ENCODE assay signal across 1 cellular context in genomic region chr15:62492900-62493299, GRCh38.
TF ChIP-seq lines count a peak whose summit lies in the region.

No MANE protein-coding gene starts in this region.

TF ChIP-seq in GM23338, 12 proteins besides CTCF, POLR2A, EP300 and RAD21 (continued from another document):
- TF ChIP-seq, protein P1, sequence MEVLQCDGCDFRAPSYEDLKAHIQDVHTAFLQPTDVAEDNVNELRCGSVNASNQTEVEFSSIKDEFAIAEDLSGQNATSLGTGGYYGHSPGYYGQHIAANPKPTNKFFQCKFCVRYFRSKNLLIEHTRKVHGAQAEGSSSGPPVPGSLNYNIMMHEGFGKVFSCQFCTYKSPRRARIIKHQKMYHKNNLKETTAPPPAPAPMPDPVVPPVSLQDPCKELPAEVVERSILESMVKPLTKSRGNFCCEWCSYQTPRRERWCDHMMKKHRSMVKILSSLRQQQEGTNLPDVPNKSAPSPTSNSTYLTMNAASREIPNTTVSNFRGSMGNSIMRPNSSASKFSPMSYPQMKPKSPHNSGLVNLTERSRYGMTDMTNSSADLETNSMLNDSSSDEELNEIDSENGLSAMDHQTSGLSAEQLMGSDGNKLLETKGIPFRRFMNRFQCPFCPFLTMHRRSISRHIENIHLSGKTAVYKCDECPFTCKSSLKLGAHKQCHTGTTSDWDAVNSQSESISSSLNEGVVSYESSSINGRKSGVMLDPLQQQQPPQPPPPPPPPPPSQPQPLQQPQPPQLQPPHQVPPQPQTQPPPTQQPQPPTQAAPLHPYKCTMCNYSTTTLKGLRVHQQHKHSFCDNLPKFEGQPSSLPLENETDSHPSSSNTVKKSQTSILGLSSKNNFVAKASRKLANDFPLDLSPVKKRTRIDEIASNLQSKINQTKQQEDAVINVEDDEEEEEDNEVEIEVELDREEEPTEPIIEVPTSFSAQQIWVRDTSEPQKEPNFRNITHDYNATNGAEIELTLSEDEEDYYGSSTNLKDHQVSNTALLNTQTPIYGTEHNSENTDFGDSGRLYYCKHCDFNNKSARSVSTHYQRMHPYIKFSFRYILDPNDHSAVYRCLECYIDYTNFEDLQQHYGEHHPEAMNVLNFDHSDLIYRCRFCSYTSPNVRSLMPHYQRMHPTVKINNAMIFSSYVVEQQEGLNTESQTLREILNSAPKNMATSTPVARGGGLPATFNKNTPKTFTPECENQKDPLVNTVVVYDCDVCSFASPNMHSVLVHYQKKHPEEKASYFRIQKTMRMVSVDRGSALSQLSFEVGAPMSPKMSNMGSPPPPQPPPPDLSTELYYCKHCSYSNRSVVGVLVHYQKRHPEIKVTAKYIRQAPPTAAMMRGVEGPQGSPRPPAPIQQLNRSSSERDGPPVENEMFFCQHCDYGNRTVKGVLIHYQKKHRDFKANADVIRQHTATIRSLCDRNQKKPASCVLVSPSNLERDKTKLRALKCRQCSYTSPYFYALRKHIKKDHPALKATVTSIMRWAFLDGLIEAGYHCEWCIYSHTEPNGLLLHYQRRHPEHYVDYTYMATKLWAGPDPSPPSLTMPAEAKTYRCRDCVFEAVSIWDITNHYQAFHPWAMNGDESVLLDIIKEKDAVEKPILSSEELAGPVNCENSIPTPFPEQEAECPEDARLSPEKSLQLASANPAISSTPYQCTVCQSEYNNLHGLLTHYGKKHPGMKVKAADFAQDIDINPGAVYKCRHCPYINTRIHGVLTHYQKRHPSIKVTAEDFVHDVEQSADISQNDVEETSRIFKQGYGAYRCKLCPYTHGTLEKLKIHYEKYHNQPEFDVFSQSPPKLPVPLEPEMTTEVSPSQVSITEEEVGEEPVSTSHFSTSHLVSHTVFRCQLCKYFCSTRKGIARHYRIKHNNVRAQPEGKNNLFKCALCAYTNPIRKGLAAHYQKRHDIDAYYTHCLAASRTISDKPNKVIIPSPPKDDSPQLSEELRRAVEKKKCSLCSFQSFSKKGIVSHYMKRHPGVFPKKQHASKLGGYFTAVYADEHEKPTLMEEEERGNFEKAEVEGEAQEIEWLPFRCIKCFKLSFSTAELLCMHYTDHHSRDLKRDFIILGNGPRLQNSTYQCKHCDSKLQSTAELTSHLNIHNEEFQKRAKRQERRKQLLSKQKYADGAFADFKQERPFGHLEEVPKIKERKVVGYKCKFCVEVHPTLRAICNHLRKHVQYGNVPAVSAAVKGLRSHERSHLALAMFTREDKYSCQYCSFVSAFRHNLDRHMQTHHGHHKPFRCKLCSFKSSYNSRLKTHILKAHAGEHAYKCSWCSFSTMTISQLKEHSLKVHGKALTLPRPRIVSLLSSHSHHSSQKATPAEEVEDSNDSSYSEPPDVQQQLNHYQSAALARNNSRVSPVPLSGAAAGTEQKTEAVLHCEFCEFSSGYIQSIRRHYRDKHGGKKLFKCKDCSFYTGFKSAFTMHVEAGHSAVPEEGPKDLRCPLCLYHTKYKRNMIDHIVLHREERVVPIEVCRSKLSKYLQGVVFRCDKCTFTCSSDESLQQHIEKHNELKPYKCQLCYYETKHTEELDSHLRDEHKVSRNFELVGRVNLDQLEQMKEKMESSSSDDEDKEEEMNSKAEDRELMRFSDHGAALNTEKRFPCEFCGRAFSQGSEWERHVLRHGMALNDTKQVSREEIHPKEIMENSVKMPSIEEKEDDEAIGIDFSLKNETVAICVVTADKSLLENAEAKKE (CRISPR knock-in tag; IDR thresholded peaks at IDR 0.05) = no peak
- TF ChIP-seq JUNB (IDR thresholded peaks at IDR 0.05; ENCODE audit: unreplicated experiment) = no peak
- no peak for TF ChIP-seq ZNF114 (CRISPR knock-in tag; IDR thresholded peaks at IDR 0.05)
- no peak for TF ChIP-seq EZH2 (IDR thresholded peaks at IDR 0.05; ENCODE audit: low read depth, unreplicated experiment)
- no peak for TF ChIP-seq EZH2phosphoT487 (IDR thresholded peaks at IDR 0.05; ENCODE audit: unreplicated experiment)
- no peak for TF ChIP-seq POLR2AphosphoS5 (IDR thresholded peaks at IDR 0.05; ENCODE audit: low read depth)
